In the genomic region with DNA sequence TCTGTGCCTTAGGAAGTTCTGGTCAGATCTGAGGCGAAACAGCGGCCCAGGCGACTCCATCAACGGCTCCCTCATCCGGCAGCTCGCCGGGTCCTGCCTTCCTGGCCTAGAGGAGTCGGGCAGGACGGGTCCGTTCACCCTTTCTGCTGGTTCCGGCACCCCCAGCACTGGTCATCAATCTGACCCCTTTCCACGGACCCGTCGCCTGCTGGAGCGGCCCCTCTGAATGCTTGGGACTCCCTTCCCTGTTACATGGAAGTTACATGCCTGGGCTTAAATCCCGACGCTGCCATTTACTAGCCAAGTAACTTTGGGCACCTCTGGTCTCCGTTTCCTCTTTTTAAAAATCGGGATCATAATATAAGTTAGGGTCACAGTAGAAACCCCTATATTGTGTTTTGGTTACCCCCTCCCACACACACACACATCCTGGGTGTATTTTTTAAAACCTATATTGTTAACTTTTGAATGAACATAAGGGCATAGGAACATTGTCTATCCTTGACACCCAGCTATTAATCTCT, we compare ENCODE assay signal across 8 cellular contexts. TPM values are rescaled to one million over a fixed set of nuclear protein-coding genes. Genes with fewer than 3 reads are reported as not detected.
A peak's percentile ranks its signal among the peaks of the same experiment; 100 is the strongest.
DNase-seq lines count a peak whose midpoint lies in the region; TF ChIP-seq lines count a peak whose summit lies in the region.

No MANE protein-coding gene starts in this region.

- H3K4me1 ChIP-seq in colonic mucosa = no peaks in the 10 kb centered on the region

- peaks cover 6% of the 10 kb centered on the region for H3K27me3 Mint-ChIP-seq in nephron progenitor cell (ENCODE audit: low read depth, poor library complexity)

- peak overlapping the region; percentile 90 for H3K4me3 Mint-ChIP-seq in nephron progenitor cell

- peak; percentile 52 for DNase-seq in DMS53 treated with DMSO at 0.1 percent for 48 hours (lab: John Stamatoyannopoulos, UW; ENCODE audit: unreplicated experiment)
- no peak for DNase-seq in DMS53 (lab: John Stamatoyannopoulos, UW)
- DNase-seq in LNCaP clone FGC (ENCODE audit: low read depth) = no peak
- DNase-seq in colonic mucosa = no peak
- no peak for DNase-seq in nephron progenitor cell
- no peak for DNase-seq in stimulated activated CD8-positive, alpha-beta memory T cell treated with anti-CD3 and anti-CD28 coated beads, Interleukin-4, amount 100 ng/mL, for 48 hours
- DNase-seq in NCI-H345 (lab: John Stamatoyannopoulos, UW) = no peak
- no peak for DNase-seq in epidermal melanocyte (ENCODE audit: insufficient read length, low spot score)

- intact Hi-C loops in colonic mucosa (cut with DNase I) = no loop called here

- H3K4me1 Mint-ChIP-seq in nephron progenitor cell = peaks cover 24% of the 10 kb centered on the region

- H3K9me3 ChIP-seq in colonic mucosa = no peaks in the 10 kb centered on the region

- no peaks in the 10 kb centered on the region for H3K27me3 ChIP-seq in colonic mucosa

- peaks cover 56% of the 10 kb centered on the region for H3K36me3 Mint-ChIP-seq in nephron progenitor cell (ENCODE audit: low read depth)

- H3K36me3 ChIP-seq in colonic mucosa = no peaks in the 10 kb centered on the region

- TF ChIP-seq CTCF in LNCaP clone FGC (IDR thresholded peaks at IDR 0.05; ENCODE audit: control insufficient read depth, extremely low read depth, insufficient read depth) = no peak
- TF ChIP-seq CTCF in colonic mucosa (IDR thresholded peaks at IDR 0.05) = no peak
- no peak for TF ChIP-seq CTCF in nephron progenitor cell (IDR thresholded peaks at IDR 0.05)

- no peak overlapping the region for H3K27ac Mint-ChIP-seq in nephron progenitor cell

- peak overlapping the region; percentile 82 for H3K4me3 ChIP-seq in LNCaP clone FGC (ENCODE audit: low read depth, low read length)
- peak overlapping the region; percentile 92 for H3K4me3 ChIP-seq in colonic mucosa

- peak overlapping the region; percentile 80 to 93 for H3K9ac ChIP-seq in colonic mucosa (ENCODE audit: low read depth in 2 of 2, low read length in 2 of 2)

- peaks cover 51% of the 10 kb centered on the region for H3K9me3 Mint-ChIP-seq in nephron progenitor cell

- peak overlapping the region; percentile 72 for H3K27ac ChIP-seq in colonic mucosa

RNA-seq across cellular contexts. Expression of gene GGCT, which starts 0.6 kb away (rescaled TPM):
- total RNA-seq in colonic mucosa = 100 to 1,000 TPM in 1 of 2 donors, 10 to 100 TPM in 1; 42.5 to 103 TPM

RNA-seq across cellular contexts. Expression of gene NOD1, which starts 26.7 kb away (rescaled TPM):
- 10 to 100 TPM in 1 of 2 donors, 1 to 10 TPM in 1; 9.5 to 14.0 TPM for total RNA-seq in colonic mucosa
